In genomic region chr11:76706667-76707066, GRCh38 we compare ENCODE assay signal across 32 cellular contexts.
"Had no signal": no experiment of that assay in that cellular context is flagged by ENCODE, and none has a peak within 500 bp of the region (broad histone marks: within the 10 kb centered on the region; RNA-seq: fewer than 3 reads in every experiment).

No MANE protein-coding gene starts in this region.

- H3K36me3 ChIP-seq: cardiac muscle cell, colonic mucosa, esophagus muscularis mucosa, heart right ventricle, left lung, lower lobe of right lung, neural progenitor cell, right atrium auricular region, stomach, thyroid gland, upper lobe of left lung had no signal

- H3K79me2 ChIP-seq: parathyroid adenoma had no signal

- H3K9me3 ChIP-seq: colonic mucosa, left lung, lower lobe of right lung, stomach, thyroid gland had no signal

- H3K27me3 ChIP-seq: cardiac muscle cell, colonic mucosa, dorsolateral prefrontal cortex, esophagus muscularis mucosa, heart right ventricle, left lung, neural progenitor cell, right atrium auricular region, thyroid gland, upper lobe of left lung had no signal

- H3K4me2 ChIP-seq: neural progenitor cell, smooth muscle cell had no signal

- H3K27me3 Mint-ChIP-seq: activated naive CD4-positive, alpha-beta T cell treated with anti-CD3 and anti-CD28 coated beads, Interleukin-2, amount 50 U/mL, for 24 hours had no signal

- H3K4me1 Mint-ChIP-seq: activated naive CD4-positive, alpha-beta T cell treated with anti-CD3 and anti-CD28 coated beads, Interleukin-2, amount 50 U/mL, for 24 hours; activated T-helper 17 cell treated with anti-CD3 and anti-CD28 coated beads, Interleukin-2, amount 50 U/mL, for 72 hours; natural killer cell; stimulated activated naive B cell treated with anti-CD40 and anti-IgM and Interleukin-4, amounts not matched to agents 10 μg/mL and 1 μg/mL and 100 μg/mL, for 72 hours had no signal

- H3K36me3 Mint-ChIP-seq: activated naive CD4-positive, alpha-beta T cell treated with anti-CD3 and anti-CD28 coated beads, Interleukin-2, amount 50 U/mL, for 24 hours; natural killer cell; neural progenitor cell; stimulated activated naive B cell treated with anti-CD40 and anti-IgM and Interleukin-4, amounts not matched to agents 10 μg/mL and 1 μg/mL and 100 μg/mL, for 72 hours had no signal

- H3K4me3 Mint-ChIP-seq: activated CD8-positive, alpha-beta T cell treated with anti-CD3 and anti-CD28 coated beads for 36 hours; activated naive CD4-positive, alpha-beta T cell treated with anti-CD3 and anti-CD28 coated beads, Interleukin-2, amount 50 U/mL, for 24 hours; activated T-cell treated with anti-CD3 and anti-CD28 coated beads, Interleukin-2, amount 50 U/mL, for 4 hours; activated T-helper 17 cell treated with anti-CD3 and anti-CD28 coated beads, Interleukin-2, amount 50 U/mL, for 72 hours; effector memory CD8-positive, alpha-beta T cell; natural killer cell; neural progenitor cell; stimulated activated naive B cell treated with anti-CD40 and anti-IgM and Interleukin-4, amounts not matched to agents 10 μg/mL and 1 μg/mL and 100 μg/mL, for 72 hours had no signal

- H3K9me3 Mint-ChIP-seq: activated naive CD4-positive, alpha-beta T cell treated with anti-CD3 and anti-CD28 coated beads, Interleukin-2, amount 50 U/mL, for 24 hours; effector memory CD8-positive, alpha-beta T cell; natural killer cell had no signal

- H3K9ac ChIP-seq: neural progenitor cell, parathyroid adenoma had no signal

- H3K4me1 ChIP-seq: colonic mucosa, esophagus muscularis mucosa, left lung, lower lobe of right lung, parathyroid adenoma, right atrium auricular region, stomach, thyroid gland, upper lobe of left lung had no signal

- H3K27ac Mint-ChIP-seq: activated CD8-positive, alpha-beta T cell treated with anti-CD3 and anti-CD28 coated beads for 36 hours; activated naive CD4-positive, alpha-beta T cell treated with anti-CD3 and anti-CD28 coated beads, Interleukin-2, amount 50 U/mL, for 24 hours; activated T-helper 17 cell treated with anti-CD3 and anti-CD28 coated beads, Interleukin-2, amount 50 U/mL, for 72 hours; effector memory CD8-positive, alpha-beta T cell; natural killer cell; neural progenitor cell; stimulated activated naive B cell treated with anti-CD40 and anti-IgM and Interleukin-4, amounts not matched to agents 10 μg/mL and 1 μg/mL and 100 μg/mL, for 72 hours had no signal

- ATAC-seq: activated CD8-positive, alpha-beta T cell treated with anti-CD3 and anti-CD28 coated beads for 36 hours; activated T-cell treated with anti-CD3 and anti-CD28 coated beads, Interleukin-2, amount 50 U/mL, for 4 hours; activated T-helper 17 cell treated with anti-CD3 and anti-CD28 coated beads, Interleukin-2, amount 50 U/mL, for 72 hours; effector memory CD8-positive, alpha-beta T cell; heart right ventricle; left lung; lower lobe of right lung; natural killer cell; stimulated activated naive B cell treated with anti-CD40 and anti-IgM and Interleukin-4, amounts not matched to agents 10 μg/mL and 1 μg/mL and 100 μg/mL, for 72 hours had no signal

- DNase-seq: activated CD4-positive, alpha-beta T cell treated with anti-CD3 and anti-CD28 coated beads for 1 hour; activated CD4-positive, alpha-beta T cell treated with anti-CD3 and anti-CD28 coated beads, Interleukin-2, amount 50 U/mL, for 1 hour; activated CD8-positive, alpha-beta T cell treated with anti-CD3 and anti-CD28 coated beads for 36 hours; activated gamma-delta T cell treated with Interleukin-2 at 50 U/mL for 16 hours; activated T-cell treated with anti-CD3 and anti-CD28 coated beads, Interleukin-2, amount 50 U/mL, for 4 hours; cerebellar nuclear complex; colonic mucosa; dorsolateral prefrontal cortex; effector memory CD8-positive, alpha-beta T cell; foreskin melanocyte; heart right ventricle; left lung; lower lobe of right lung; mesendoderm; natural killer cell; occipital lobe; stimulated activated CD4-positive, alpha-beta T cell treated with anti-CD3 and anti-CD28 coated beads, Interleukin-15, amount 100 ng/mL, for 24 hours; stimulated activated CD4-positive, alpha-beta T cell treated with anti-CD3 and anti-CD28 coated beads, Interleukin-2, amount 100 ng/mL, for 24 hours; stimulated activated naive B cell treated with anti-CD40 and anti-IgM and Interleukin-4, amounts not matched to agents 10 μg/mL and 1 μg/mL and 100 μg/mL, for 72 hours; stomach; T-helper 2 cell; thyroid gland; upper lobe of left lung had no signal

- FAIRE-seq: endothelial cell of umbilical vein had no signal

- H3K27ac ChIP-seq: cardiac muscle cell, colonic mucosa, dorsolateral prefrontal cortex, esophagus muscularis mucosa, heart right ventricle, left lung, lower lobe of right lung, neural progenitor cell, parathyroid adenoma, right atrium auricular region, stomach, thyroid gland, upper lobe of left lung had no signal

- H3K4me3 ChIP-seq: cardiac muscle cell, colonic mucosa, dorsolateral prefrontal cortex, esophagus muscularis mucosa, heart right ventricle, left lung, lower lobe of right lung, neural progenitor cell, right atrium auricular region, smooth muscle cell, stomach, thyroid gland, upper lobe of left lung had no signal

- H2AFZ ChIP-seq: neural progenitor cell, parathyroid adenoma had no signal
